ENCODE assay signal across 8 cellular contexts in genomic region chr7:55715247-55715867, GRCh38.
DNase-seq lines count a peak whose midpoint lies in the region; ATAC-seq, FAIRE-seq and TF ChIP-seq lines count a peak whose summit lies in the region.
"Not testable (repeated sequence)": the region's sequence is repeated elsewhere in the genome, so short reads cannot be mapped to it uniquely, and the experiment has no call there.

No MANE protein-coding gene starts in this region.

- H3K4me3 ChIP-seq in HCT116 (replicated peaks in 1 of 2; ENCODE audit: low read depth in 1 of 2, low read length in 2 of 2); PC-9; mammary epithelial cell (replicated peaks in 1 of 3; ENCODE audit: insufficient read depth in 1 of 3, low read depth in 2 of 3, low read length in 3 of 3); mucosa of descending colon; pancreas: not testable (repeated sequence)

- H3K4me2 ChIP-seq in HCT116 (ENCODE audit: low read length); mammary epithelial cell (ENCODE audit: insufficient read depth, low read depth, low read length): not testable (repeated sequence)
- H3K4me2 ChIP-seq in PC-9 = peak overlapping the region; percentile 34

- H3K36me3 ChIP-seq in HCT116 (ENCODE audit: control insufficient read depth in 1 of 2, insufficient read depth in 2 of 2, low read length in 2 of 2); PC-9 (ENCODE audit: low read depth); mammary epithelial cell (ENCODE audit: insufficient read depth, low read length); mucosa of descending colon (ENCODE audit: low read depth); pancreas: not testable (repeated sequence)

- H3K27ac Mint-ChIP-seq in type B pancreatic cell = peak overlapping the region; percentile 21

- H2AFZ ChIP-seq in HCT116 (ENCODE audit: low read depth, low read length, poor library complexity, severe bottlenecking); PC-9: not testable (repeated sequence)
- peak overlapping the region; percentile 13 for H2AFZ ChIP-seq in mammary epithelial cell (ENCODE audit: low read depth, low read length)

- POLR2A ChIA-PET in HCT116 (lab: Charles Lee); PC-9 (lab: Charles Lee; ENCODE audit: unreplicated experiment): not testable (repeated sequence)

- H3K9me3 ChIP-seq in HCT116 (ENCODE audit: control insufficient read depth in 1 of 2, insufficient read depth in 1 of 2, low read depth in 1 of 2, low read length in 2 of 2); PC-9 (ENCODE audit: insufficient read depth, low read depth); mammary epithelial cell (replicated peaks; ENCODE audit: insufficient read depth, low read length); mucosa of descending colon; pancreas: not testable (repeated sequence)

- not testable (repeated sequence) for H3K4me3 Mint-ChIP-seq in type B pancreatic cell

- not testable (repeated sequence) for H3K4me1 ChIP-seq in HCT116 (ENCODE audit: control insufficient read depth in 1 of 2, insufficient read depth in 2 of 2, low read length in 2 of 2); mammary epithelial cell (ENCODE audit: insufficient read depth, low read length); mucosa of descending colon (ENCODE audit: low read depth); pancreas
- peaks cover 35% of the 10 kb centered on the region for H3K4me1 ChIP-seq in PC-9 (replicated peaks; ENCODE audit: insufficient read depth)

- dilution Hi-C loops in mammary epithelial cell (cut with HindIII; ENCODE audit: low sequenced_read_pairs) = not testable (repeated sequence)

- H3K9me2 ChIP-seq in HCT116 (ENCODE audit: insufficient read depth); PC-9 (ENCODE audit: insufficient read depth): not testable (repeated sequence)

- H4K20me1 ChIP-seq in HCT116 (ENCODE audit: insufficient read depth); PC-9 (ENCODE audit: insufficient read depth); mammary epithelial cell (ENCODE audit: insufficient read depth, low read length): not testable (repeated sequence)

- not testable (repeated sequence) for DNase-seq in HCT116 (ENCODE audit: low read depth, low spot score); Right ventricle myocardium inferior (ENCODE audit: missing footprints); mucosa of descending colon; pancreas; type B pancreatic cell (ENCODE audit: extremely low spot score, unreplicated experiment)
- peak in 1 of 2 experiments; percentile 83 for DNase-seq in PC-9
- DNase-seq in mammary epithelial cell = peak; percentile 25
- peak; percentile 47 for DNase-seq in left kidney (ENCODE audit: low read depth, low spot score)

- RAD21 ChIA-PET in HCT116 (lab: Charles Lee; ENCODE audit: low non-redundant PET in 1 of 2, low total read pairs in 2 of 2, uncharacterized antibody in 2 of 2, unreplicated experiment in 2 of 2) = not testable (repeated sequence)

- H3F3A ChIP-seq in PC-9 (ENCODE audit: insufficient read depth, low read depth) = peaks cover 34% of the 10 kb centered on the region

- H3K27ac ChIP-seq in HCT116 (ENCODE audit: low read depth, low read length); mammary epithelial cell (ENCODE audit: insufficient read depth, low read depth, low read length); pancreas: not testable (repeated sequence)
- peak overlapping the region; percentile 69 for H3K27ac ChIP-seq in PC-9

- H3K36me3 Mint-ChIP-seq in type B pancreatic cell = not testable (repeated sequence)

- FAIRE-seq in pancreas (lab: Jason Lieb, UNC) = not testable (repeated sequence)

- TF ChIP-seq POLR2A in HCT116 (IDR thresholded peaks at IDR 0.05; ENCODE audit: borderline replicate concordance, extremely low read depth, insufficient read depth, insufficient read length) = not testable (repeated sequence)

- not testable (repeated sequence) for TF ChIP-seq RAD21 in HCT116 (IDR thresholded peaks at IDR 0.05; ENCODE audit: low read depth)

- not testable (repeated sequence) for H3K9ac ChIP-seq in HCT116 (ENCODE audit: low read length); mammary epithelial cell (ENCODE audit: insufficient read depth, low read length)

- H3K27me3 Mint-ChIP-seq in type B pancreatic cell = not testable (repeated sequence)

- ATAC-seq in HCT116 = peak; percentile 47; the same call in 1 of the 2 replicates
- ATAC-seq in Right ventricle myocardium inferior = peak; percentile 54
- ATAC-seq in mucosa of descending colon = peak; percentile 82
- peak; percentile 72 to 97 (median 90) for ATAC-seq in pancreas

- not testable (repeated sequence) for BruUV-seq in HCT116 (replicated peaks; lab: Mats Ljungman, UMichigan); PC-9 (replicated peaks; lab: Mats Ljungman, UMichigan); mammary epithelial cell (replicated peaks; lab: Mats Ljungman, UMichigan)

- CTCF ChIA-PET in HCT116 (lab: Charles Lee); PC-9 (lab: Charles Lee); mammary epithelial cell (lab: Charles Lee; ENCODE audit: low non-redundant PET): not testable (repeated sequence)

- intact Hi-C loops in HCT116 (cut with micrococcal nuclease); PC-9 (cut with micrococcal nuclease; ENCODE audit: unreplicated experiment); mammary epithelial cell (cut with micrococcal nuclease); Right ventricle myocardium inferior (cut with DNase I); mucosa of descending colon (cut with DNase I, micrococcal nuclease); pancreas (cut with DNase I): not testable (repeated sequence)

- not testable (repeated sequence) for H3K27me3 ChIP-seq in HCT116 (ENCODE audit: insufficient read depth, low read length); PC-9 (ENCODE audit: insufficient read depth, low read depth); mammary epithelial cell (ENCODE audit: insufficient read depth, low read length); pancreas

- H3K4me1 Mint-ChIP-seq in type B pancreatic cell (ENCODE audit: unreplicated experiment) = not testable (repeated sequence)

- H3K79me2 ChIP-seq in HCT116 (ENCODE audit: insufficient read depth, low read length); PC-9 (ENCODE audit: low read depth); mammary epithelial cell (ENCODE audit: insufficient read depth, low read length): not testable (repeated sequence)

- in situ Hi-C loops in mammary epithelial cell (cut with MboI; ENCODE audit: low sequenced_read_pairs in 2 of 2) = not testable (repeated sequence)

- not testable (repeated sequence) for H3K9me3 Mint-ChIP-seq in type B pancreatic cell

- WGBS in mammary epithelial cell (ENCODE audit: low coverage, missing lambda C conversion rate) = 85% methylated on average over 3 of the region's 5 CpGs
- WGBS in pancreas, 2 donors = 30 to 44% methylated on average over 4 to 5 of the region's 5 CpGs

- not testable (repeated sequence) for TF ChIP-seq CTCF in HCT116 (IDR thresholded peaks at IDR 0.05 in 2 of 3, conservative IDR thresholded peaks at IDR 0.05 in 1 of 3; ENCODE audit: borderline replicate concordance in 1 of 3, insufficient read depth in 1 of 3, low read depth in 2 of 3, low read length in 2 of 3); PC-9 (conservative IDR thresholded peaks at IDR 0.05); mammary epithelial cell (conservative IDR thresholded peaks at IDR 0.05 in 1 of 2, IDR thresholded peaks at IDR 0.05 in 1 of 2; ENCODE audit: extremely low read depth in 1 of 2, insufficient read depth in 1 of 2, low read depth in 1 of 2, low read length in 2 of 2); mucosa of descending colon (IDR thresholded peaks at IDR 0.05); pancreas (IDR thresholded peaks at IDR 0.05); type B pancreatic cell (conservative IDR thresholded peaks at IDR 0.05)
